11 cellular contexts compared by ENCODE assay signal in the genomic region with DNA sequence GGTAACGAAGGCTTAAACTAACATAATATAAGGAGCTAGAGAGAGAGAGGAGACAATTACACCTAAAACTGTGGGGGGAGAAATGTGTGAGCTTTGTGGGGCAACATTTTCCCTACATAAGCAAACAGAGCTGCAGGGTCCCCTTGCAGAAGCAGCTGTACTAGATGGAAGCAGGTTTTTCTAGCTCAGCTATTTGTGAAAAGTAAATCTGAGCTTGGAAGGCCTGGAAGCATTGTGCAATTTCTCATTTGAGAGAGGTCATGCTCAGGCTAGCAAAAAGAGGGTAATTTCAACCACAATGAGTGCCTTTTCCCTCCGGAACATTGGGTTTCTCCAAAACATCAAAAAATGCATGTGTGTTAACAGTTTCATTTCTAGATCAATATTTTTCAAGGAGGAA.
DNase-seq lines count a peak whose midpoint lies in the region; ATAC-seq, FAIRE-seq and TF ChIP-seq lines count a peak whose summit lies in the region.
"Had no signal": no experiment of that assay in that cellular context is flagged by ENCODE, and none has a peak within 500 bp of the region (broad histone marks: within the 10 kb centered on the region; RNA-seq: fewer than 3 reads in every experiment).

No MANE protein-coding gene starts in this region.

- intact Hi-C loops in activated T-helper 1 cell treated with anti-CD3 and anti-CD28 coated beads, Interleukin-12 subunit alpha, Interleukin-12 subunit beta, Interleukin-2, Interleukin-4 antibody, amounts not matched to agents 30 ng/mL and 10 ng/mL and 1 ng/mL, durations not matched to agents 14 hours and 24 hours and 36 hours (cut with micrococcal nuclease), result no loop called here
- intact Hi-C loops in right lobe of liver (cut with DNase I), result no loop called here

- no peak for TF ChIP-seq RAD21 in A549 (conservative IDR thresholded peaks at IDR 0.05 in 1 of 2, IDR thresholded peaks at IDR 0.05 in 1 of 2)

- H3K4me1 ChIP-seq in A549, result peaks cover 96% of the 10 kb centered on the region
- peaks cover 0 to 14% (median 0%) of the 10 kb centered on the region in 4 donors for H3K4me1 ChIP-seq in right lobe of liver

- H3K9me3 ChIP-seq in A549 (no peaks in the 10 kb centered on the region), right lobe of liver (no peaks in the 10 kb centered on the region)

- WGBS in A549 (ENCODE audit: missing lambda C conversion rate), result 72% methylated on average over 2 of the region's 2 CpGs
- WGBS in right lobe of liver (ENCODE audit: insufficient coverage, low coverage, low lambda C conversion rate, missing lambda C conversion rate), result 49% methylated on average over 2 of the region's 2 CpGs

- TF ChIP-seq CTCF in A549 (IDR thresholded peaks at IDR 0.05), result no peak
- no peak for TF ChIP-seq CTCF in C4-2B (conservative IDR thresholded peaks at IDR 0.05)
- no peak for TF ChIP-seq CTCF in right lobe of liver (IDR thresholded peaks at IDR 0.05)

- CTCF ChIA-PET in A549 (lab: Yijun Ruan, JAX), result interaction anchor here (1.1 kb wide), 1 partner anchor 77 kb away, joined by 3 read pairs; no protein-coding TSS in a partner anchor

- peak overlapping the region; percentile 14 for H3K27ac Mint-ChIP-seq in activated T-helper 1 cell treated with anti-CD3 and anti-CD28 coated beads, Interleukin-12 subunit alpha, Interleukin-12 subunit beta, Interleukin-2, Interleukin-4 antibody, amounts not matched to agents 30 ng/mL and 10 ng/mL and 1 ng/mL, durations not matched to agents 14 hours and 24 hours and 36 hours
- H3K27ac Mint-ChIP-seq: HFFc6 had no signal

- TF ChIP-seq EP300 in A549 (IDR thresholded peaks at IDR 0.05), result no peak

- no peaks in the 10 kb centered on the region for H3K27me3 Mint-ChIP-seq in activated T-helper 1 cell treated with anti-CD3 and anti-CD28 coated beads, Interleukin-12 subunit alpha, Interleukin-12 subunit beta, Interleukin-2, Interleukin-4 antibody, amounts not matched to agents 30 ng/mL and 10 ng/mL and 1 ng/mL, durations not matched to agents 14 hours and 24 hours and 36 hours (ENCODE audit: insufficient read depth)

- H3K4me3 Mint-ChIP-seq in activated T-helper 1 cell treated with anti-CD3 and anti-CD28 coated beads, Interleukin-12 subunit alpha, Interleukin-12 subunit beta, Interleukin-2, Interleukin-4 antibody, amounts not matched to agents 30 ng/mL and 10 ng/mL and 1 ng/mL, durations not matched to agents 14 hours and 24 hours and 36 hours, result peak overlapping the region; percentile 36
- H3K4me3 Mint-ChIP-seq: HFFc6 had no signal

- DNase-seq in A549 (ENCODE audit: low read depth in 1 of 2, low spot score in 1 of 2) (no peak), right lobe of liver (no peak), NCI-H187 (lab: John Stamatoyannopoulos, UW) (no peak), HTR-8/SVneo (ENCODE audit: insufficient read length, low spot score) (no peak), HUDEP-2 (lab: John Stamatoyannopoulos, UW; ENCODE audit: unreplicated experiment in 76 of 76) (no peak), foreskin melanocyte (no peak)
- no peak for DNase-seq in activated T-helper 1 cell treated with anti-CD3 and anti-CD28 coated beads, Interleukin-12 subunit alpha, Interleukin-12 subunit beta, Interleukin-2, Interleukin-4 antibody, amounts not matched to agents 30 ng/mL and 10 ng/mL and 1 ng/mL, durations not matched to agents 14 hours and 24 hours and 36 hours (ENCODE audit: low spot score)
- DNase-seq: HFFc6, SW 1271 had no signal

- H3K4me2 ChIP-seq in A549, result peak overlapping the region; percentile 62

- H3K27ac ChIP-seq in A549, result peak overlapping the region; percentile 91 to 95
- H3K27ac ChIP-seq in C4-2B, result peak overlapping the region; percentile 70; the same call in 1 of the 2 replicates
- no peak overlapping the region for H3K27ac ChIP-seq in right lobe of liver
- H3K27ac ChIP-seq: HL-60 had no signal

- H3K4me3 ChIP-seq in A549, result no peak overlapping the region
- H3K4me3 ChIP-seq in right lobe of liver, result no peak overlapping the region

- H3K36me3 ChIP-seq in right lobe of liver, result no peaks in the 10 kb centered on the region

- H3K36me3 Mint-ChIP-seq in activated T-helper 1 cell treated with anti-CD3 and anti-CD28 coated beads, Interleukin-12 subunit alpha, Interleukin-12 subunit beta, Interleukin-2, Interleukin-4 antibody, amounts not matched to agents 30 ng/mL and 10 ng/mL and 1 ng/mL, durations not matched to agents 14 hours and 24 hours and 36 hours (ENCODE audit: low read depth), result peaks cover 5% of the 10 kb centered on the region

- POLR2A ChIA-PET in A549 (lab: Yijun Ruan, JAX), result no interaction called here

- FAIRE-seq in A549 (lab: Jason Lieb, UNC) (no peak), HTR-8/SVneo (lab: Jason Lieb, UNC) (no peak)

- ATAC-seq in A549 (no peak), right lobe of liver (peak; percentile 66 to 88 (median 69))

- H3K9me3 Mint-ChIP-seq in activated T-helper 1 cell treated with anti-CD3 and anti-CD28 coated beads, Interleukin-12 subunit alpha, Interleukin-12 subunit beta, Interleukin-2, Interleukin-4 antibody, amounts not matched to agents 30 ng/mL and 10 ng/mL and 1 ng/mL, durations not matched to agents 14 hours and 24 hours and 36 hours, result no peaks in the 10 kb centered on the region
- H3K9me3 Mint-ChIP-seq: HFFc6 had no signal

- peaks cover 67% of the 10 kb centered on the region for H3K4me1 Mint-ChIP-seq in activated T-helper 1 cell treated with anti-CD3 and anti-CD28 coated beads, Interleukin-12 subunit alpha, Interleukin-12 subunit beta, Interleukin-2, Interleukin-4 antibody, amounts not matched to agents 30 ng/mL and 10 ng/mL and 1 ng/mL, durations not matched to agents 14 hours and 24 hours and 36 hours (ENCODE audit: low read depth)

- TF ChIP-seq POLR2A in A549 (IDR thresholded peaks at IDR 0.05; ENCODE audit: low read length) (no peak), right lobe of liver (IDR thresholded peaks at IDR 0.05) (no peak)

- no peaks in the 10 kb centered on the region for H3K27me3 ChIP-seq in right lobe of liver

TF ChIP-seq in A549, 52 proteins besides CTCF, POLR2A, EP300 and RAD21:
- no peak for TF ChIP-seq RNF2 (IDR thresholded peaks at IDR 0.05; ENCODE audit: borderline replicate concordance, low read depth)
- TF ChIP-seq, protein P1, sequence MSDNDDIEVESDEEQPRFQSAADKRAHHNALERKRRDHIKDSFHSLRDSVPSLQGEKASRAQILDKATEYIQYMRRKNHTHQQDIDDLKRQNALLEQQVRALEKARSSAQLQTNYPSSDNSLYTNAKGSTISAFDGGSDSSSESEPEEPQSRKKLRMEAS (IDR thresholded peaks at IDR 0.05), result 0 out of 2 replicates have a peak, but pooled peaks have one; percentile 17
- TF ChIP-seq CEBPB (IDR thresholded peaks at IDR 0.05), result peak; percentile 70 to 86; a peak in 3 of 4 replicates

Comparison
In these comparisons a context has a peak if more than half of its experiments do, and no peak if none do; other contexts are left out.
1. ATAC-seq: peak in right lobe of liver (4 of 4); none in A549 (0 of 2).
2. H3K27ac ChIP-seq: peak in A549 (2 of 2) and C4-2B (single experiment); none in right lobe of liver (0 of 3).